Comparison of ENCODE assay signal across 8 cellular contexts in genomic region chr15:69225355-69226027, GRCh38.
DNase-seq lines count a peak whose midpoint lies in the region; ATAC-seq and TF ChIP-seq lines count a peak whose summit lies in the region.

No MANE protein-coding gene starts in this region.

- H3K36me3 ChIP-seq in NT2/D1 (ENCODE audit: insufficient read depth, insufficient read length, low read length) = no peaks in the 10 kb centered on the region

- H3K9me3 ChIP-seq in NT2/D1 (ENCODE audit: insufficient read depth, low read length) = no peaks in the 10 kb centered on the region

- no peak overlapping the region for H3K27ac Mint-ChIP-seq in activated T-helper 2 cell treated with anti-CD3 and anti-CD28 coated beads, Interferon-gamma antibody, Interleukin-2, Interleukin-4, amounts not matched to agents 10 μg/mL and 5 μg/mL and 100 μg/mL, durations not matched to agents 14 hours and 24 hours and 36 hours

- H3K4me1 Mint-ChIP-seq in activated T-helper 2 cell treated with anti-CD3 and anti-CD28 coated beads, Interferon-gamma antibody, Interleukin-2, Interleukin-4, amounts not matched to agents 10 μg/mL and 5 μg/mL and 100 μg/mL, durations not matched to agents 14 hours and 24 hours and 36 hours (ENCODE audit: low read depth) = no peaks in the 10 kb centered on the region

- no peak overlapping the region for H3K4me3 Mint-ChIP-seq in activated T-helper 2 cell treated with anti-CD3 and anti-CD28 coated beads, Interferon-gamma antibody, Interleukin-2, Interleukin-4, amounts not matched to agents 10 μg/mL and 5 μg/mL and 100 μg/mL, durations not matched to agents 14 hours and 24 hours and 36 hours (ENCODE audit: low read depth)

- intact Hi-C loops in activated T-helper 2 cell treated with anti-CD3 and anti-CD28 coated beads, Interferon-gamma antibody, Interleukin-2, Interleukin-4, amounts not matched to agents 10 μg/mL and 5 μg/mL and 100 μg/mL, durations not matched to agents 14 hours and 24 hours and 36 hours (cut with micrococcal nuclease) = loop anchor here (2.0 kb wide), 1 partner anchor 167 kb away; no protein-coding TSS in a partner anchor

- DNase-seq in NCI-H82 (lab: John Stamatoyannopoulos, UW) (peak; percentile 53), NCI-H82 treated with DMSO at 0.1 percent for 48 hours (lab: John Stamatoyannopoulos, UW; ENCODE audit: unreplicated experiment) (no peak), NT2/D1 (ENCODE audit: low read depth, low spot score) (peak; percentile 8), epithelial cell of esophagus (ENCODE audit: low read depth) (peak; percentile 51), renal cortical epithelial cell (ENCODE audit: low read depth) (peak; percentile 75), amygdala (lab: John Stamatoyannopoulos, UW) (no peak)
- DNase-seq in activated T-helper 2 cell treated with anti-CD3 and anti-CD28 coated beads, Interferon-gamma antibody, Interleukin-2, Interleukin-4, amounts not matched to agents 10 μg/mL and 5 μg/mL and 100 μg/mL, durations not matched to agents 14 hours and 24 hours and 36 hours (ENCODE audit: low spot score) = no peak

- peaks cover 2% of the 10 kb centered on the region for H3K27me3 Mint-ChIP-seq in activated T-helper 2 cell treated with anti-CD3 and anti-CD28 coated beads, Interferon-gamma antibody, Interleukin-2, Interleukin-4, amounts not matched to agents 10 μg/mL and 5 μg/mL and 100 μg/mL, durations not matched to agents 14 hours and 24 hours and 36 hours (ENCODE audit: low read depth)

- no peaks in the 10 kb centered on the region for H3K27me3 ChIP-seq in NT2/D1 (ENCODE audit: insufficient read depth, insufficient read length)

- no peak overlapping the region for H3K4me3 ChIP-seq in NT2/D1 (ENCODE audit: insufficient read length, low read depth)
- no peak overlapping the region for H3K4me3 ChIP-seq in epithelial cell of esophagus (ENCODE audit: low read length)

- H3K36me3 Mint-ChIP-seq in activated T-helper 2 cell treated with anti-CD3 and anti-CD28 coated beads, Interferon-gamma antibody, Interleukin-2, Interleukin-4, amounts not matched to agents 10 μg/mL and 5 μg/mL and 100 μg/mL, durations not matched to agents 14 hours and 24 hours and 36 hours (ENCODE audit: low read depth) = no peaks in the 10 kb centered on the region

- peaks cover 5% of the 10 kb centered on the region for H3K9me3 Mint-ChIP-seq in activated T-helper 2 cell treated with anti-CD3 and anti-CD28 coated beads, Interferon-gamma antibody, Interleukin-2, Interleukin-4, amounts not matched to agents 10 μg/mL and 5 μg/mL and 100 μg/mL, durations not matched to agents 14 hours and 24 hours and 36 hours

- TF ChIP-seq CTCF in epithelial cell of esophagus (IDR thresholded peaks at IDR 0.05; ENCODE audit: insufficient read depth, low read depth, low read length, missing control alignments) = peak; percentile 24

- peaks cover 2% of the 10 kb centered on the region for H3K4me1 ChIP-seq in NT2/D1 (ENCODE audit: insufficient read depth, insufficient read length)

- H3K9ac ChIP-seq in NT2/D1 (ENCODE audit: insufficient read length, low read depth) = no peak overlapping the region

- ATAC-seq in GM19035 (IDR thresholded peaks at IDR 0.05; ENCODE audit: unreplicated experiment) = no peak

Comparison
In these comparisons a context has a peak if more than half of its experiments do, and no peak if none do; other contexts are left out.
1. DNase-seq: peak in NCI-H82 (single experiment), NT2/D1 (single experiment), epithelial cell of esophagus (single experiment) and renal cortical epithelial cell (single experiment); none in NCI-H82 treated with DMSO at 0.1 percent for 48 hours (single experiment), amygdala (0 of 56) and activated T-helper 2 cell treated with anti-CD3 and anti-CD28 coated beads, Interferon-gamma antibody, Interleukin-2, Interleukin-4, amounts not matched to agents 10 μg/mL and 5 μg/mL and 100 μg/mL, durations not matched to agents 14 hours and 24 hours and 36 hours (single experiment).